1 cellular context compared by ENCODE assay signal in genomic region chr14:24441904-24442239, GRCh38.
TF ChIP-seq lines count a peak whose summit lies in the region.

No MANE protein-coding gene starts in this region.

TF ChIP-seq in GM23338, 12 proteins besides CTCF, POLR2A, EP300 and RAD21 (continued from another document):
- TF ChIP-seq REST (IDR thresholded peaks at IDR 0.05; ENCODE audit: unreplicated experiment) (no peak), POLR2AphosphoS5 (IDR thresholded peaks at IDR 0.05; ENCODE audit: low read depth) (no peak), NANOG (IDR thresholded peaks at IDR 0.05; ENCODE audit: borderline replicate concordance) (no peak), CREB1 (CRISPR knock-in tag; IDR thresholded peaks at IDR 0.05; ENCODE audit: low read depth) (no peak), ETS1 (IDR thresholded peaks at IDR 0.05) (no peak), JUNB (IDR thresholded peaks at IDR 0.05; ENCODE audit: unreplicated experiment) (no peak)
TF ChIP-seq in GM23338: peak in this region for 0.
